24 cellular contexts compared by ENCODE assay signal in the genomic region with DNA sequence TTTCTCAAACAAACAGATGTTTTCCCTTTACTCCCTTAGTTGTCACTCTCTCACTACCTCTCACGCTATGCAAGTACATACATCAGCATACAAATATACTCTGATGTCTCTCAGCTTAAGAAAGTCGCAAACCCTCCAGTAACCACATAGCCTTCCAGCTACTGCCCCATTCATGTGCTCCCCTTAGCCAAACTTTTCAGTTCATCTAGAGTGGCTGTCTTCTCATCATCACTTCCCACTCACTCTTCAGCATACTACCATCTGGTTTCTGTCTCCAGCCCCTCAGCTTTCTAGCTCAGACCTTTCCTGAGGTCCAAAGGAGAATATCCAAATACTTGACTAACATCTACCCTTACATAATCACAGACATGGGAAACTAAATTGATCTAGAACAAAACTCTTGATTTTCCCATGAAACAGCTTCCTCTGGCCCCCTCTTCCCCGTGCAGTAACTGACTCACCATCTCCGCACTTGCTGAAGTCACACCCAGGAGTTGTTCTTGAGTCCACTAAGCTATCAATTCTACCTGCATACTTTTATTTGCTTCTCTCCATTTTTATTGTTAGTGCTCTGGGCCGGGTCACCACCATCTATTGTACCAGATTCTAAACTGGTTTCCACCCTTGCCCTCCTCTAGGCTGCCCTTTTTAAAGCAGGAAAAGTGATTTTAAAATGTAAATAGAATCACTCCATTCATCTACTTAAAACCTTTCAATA.
"Had no signal": no experiment of that assay in that cellular context is flagged by ENCODE, and none has a peak within 500 bp of the region (broad histone marks: within the 10 kb centered on the region; RNA-seq: fewer than 3 reads in every experiment).

No MANE protein-coding gene starts in this region.

- FAIRE-seq: endometrium, small intestine, TTC549 had no signal

- H3K9me3 ChIP-seq: ovary, right lobe of liver, SK-N-SH, testis had no signal

- H3K9me3 Mint-ChIP-seq: type B pancreatic cell had no signal

- H3K4me1 ChIP-seq: left lung, neural progenitor cell, right lobe of liver, testis had no signal

- H3K4me3 ChIP-seq: dorsolateral prefrontal cortex, left lung, neural progenitor cell, ovary, right lobe of liver, testis had no signal

- H3K27me3 ChIP-seq: dorsolateral prefrontal cortex, left lung, neural progenitor cell, ovary, right lobe of liver, testis had no signal

- H3K36me3 Mint-ChIP-seq: type B pancreatic cell had no signal

- H3K4me3 Mint-ChIP-seq: activated CD4-positive, alpha-beta T cell treated with anti-CD3 and anti-CD28 coated beads, Interleukin-2, amount 10 ng/mL, durations not matched to agents 7 days and 5 days; neural progenitor cell; T-helper 2 cell treated with Interferon-gamma antibody and Interleukin-4, amounts not matched to agents 5 μg/mL and 100 μg/mL, for 36 hours; type B pancreatic cell; WTC11 had no signal

- H3K27ac Mint-ChIP-seq: activated CD4-positive, alpha-beta T cell treated with anti-CD3 and anti-CD28 coated beads, Interleukin-2, amount 10 ng/mL, durations not matched to agents 7 days and 5 days; activated T-helper 2 cell treated with anti-CD3 and anti-CD28 coated beads, Interferon-gamma antibody, Interleukin-2, Interleukin-4, amounts not matched to agents 10 μg/mL and 5 μg/mL and 100 μg/mL, durations not matched to agents 14 hours and 24 hours and 36 hours; neural progenitor cell; T-helper 2 cell treated with Interferon-gamma antibody and Interleukin-4, amounts not matched to agents 5 μg/mL and 100 μg/mL, for 36 hours; type B pancreatic cell; WTC11 had no signal

- H3K27ac ChIP-seq: dorsolateral prefrontal cortex, left lung, neural progenitor cell, ovary, right lobe of liver, testis had no signal

- H3K9ac ChIP-seq: neural progenitor cell, SK-N-SH had no signal

- DNase-seq: activated CD4-positive, alpha-beta T cell treated with anti-CD3 and anti-CD28 coated beads, Interleukin-2, amount 10 ng/mL, durations not matched to agents 7 days and 5 days; activated naive CD4-positive, alpha-beta T cell treated with anti-CD3 and anti-CD28 coated beads, Interleukin-2, amount 50 U/mL, for 16 hours; amniotic stem cell; caudate nucleus; dorsolateral prefrontal cortex; erythroblast; foreskin melanocyte; glutamatergic neuron; hippocampal formation; islet precursor cell; left lung; ovary; right lobe of liver; SK-N-SH; small intestine; stimulated activated CD4-positive, alpha-beta T cell treated with anti-CD3 and anti-CD28 coated beads, Interleukin-4, amount 100 ng/mL, for 1 hour; testis had no signal

- H2AFZ ChIP-seq: neural progenitor cell had no signal

- ATAC-seq: left lung, right lobe of liver, WTC11 had no signal

- H3K27me3 Mint-ChIP-seq: activated CD4-positive, alpha-beta T cell treated with anti-CD3 and anti-CD28 coated beads, Interleukin-2, amount 10 ng/mL, durations not matched to agents 7 days and 5 days; type B pancreatic cell had no signal

- H3K36me3 ChIP-seq: left lung, neural progenitor cell, ovary, right lobe of liver had no signal

- H3K4me2 ChIP-seq: neural progenitor cell, SK-N-SH had no signal
